1 cellular context compared by ENCODE assay signal in genomic region chr9:4679268-4680177, GRCh38.
TF ChIP-seq lines count a peak whose summit lies in the region.

Gene CDC37L1 (plus strand): TSS chr9:4679569. CDS start chr9:4679768, 199 bp downstream.

TF ChIP-seq in A549, 52 proteins besides CTCF, POLR2A, EP300 and RAD21 (continued from another document):
- TF ChIP-seq BCL3 (IDR thresholded peaks at IDR 0.05) (peak; percentile 89), CHD4 (IDR thresholded peaks at IDR 0.05; ENCODE audit: borderline replicate concordance) (no peak), GATA3 (IDR thresholded peaks at IDR 0.05; ENCODE audit: borderline replicate concordance) (no peak), FOSL2 (IDR thresholded peaks at IDR 0.05) (no peak), FOSL2 (CRISPR knock-in tag; IDR thresholded peaks at IDR 0.05) (peak; percentile 47; the same call in 1 of the 2 replicates), RNF2 (IDR thresholded peaks at IDR 0.05; ENCODE audit: borderline replicate concordance, low read depth) (no peak), ATOH8 (CRISPR knock-in tag; IDR thresholded peaks at IDR 0.05; ENCODE audit: low read depth) (no peak), USF2 (IDR thresholded peaks at IDR 0.05) (no peak), RCOR1 (IDR thresholded peaks at IDR 0.05; ENCODE audit: low read depth, low read length) (no peak), HES2 (IDR thresholded peaks at IDR 0.05) (no peak), ELK1 (IDR thresholded peaks at IDR 0.05; ENCODE audit: low read depth, low read length) (0 out of 2 replicates have a peak, but pooled peaks have one; percentile 75), SMC3 (IDR thresholded peaks at IDR 0.05) (peak; percentile 45; the same call in 2 of the 3 replicates)
